17 cellular contexts compared by ENCODE assay signal in the genomic region with DNA sequence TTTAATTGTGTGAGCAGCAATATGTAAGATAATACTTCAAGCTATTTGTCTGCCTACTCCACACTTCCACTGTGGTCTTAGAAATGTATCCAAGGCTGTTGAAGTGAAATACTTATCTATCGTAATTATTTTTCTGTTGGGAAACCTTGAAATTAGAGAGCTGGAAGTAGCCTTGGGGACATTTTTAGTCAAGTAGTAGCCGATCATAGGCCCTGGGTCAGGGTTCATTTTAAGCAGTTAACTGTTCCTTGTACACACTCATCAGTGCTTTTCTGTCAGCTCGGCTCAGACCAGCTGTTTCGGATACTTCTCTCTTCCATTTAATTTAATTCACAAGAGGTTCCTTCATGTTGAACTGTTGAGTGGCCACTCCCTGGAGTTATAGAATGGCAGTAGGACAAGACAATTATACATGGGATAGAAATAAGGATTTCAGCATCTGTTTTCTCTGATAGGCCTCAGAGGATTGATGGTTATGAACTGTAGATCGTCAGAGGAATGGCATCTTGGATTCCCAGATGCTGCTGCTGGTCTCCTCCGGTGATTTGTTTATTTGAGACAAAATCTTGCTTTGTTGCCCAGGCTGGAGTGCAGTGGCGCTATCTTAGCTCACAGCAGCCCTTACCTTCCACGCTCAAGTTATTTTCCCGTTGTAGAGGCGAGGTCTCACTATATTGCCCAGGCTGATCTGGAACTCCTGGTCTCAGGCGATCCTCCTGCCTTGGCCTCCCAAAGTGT. TPM values are rescaled to one million over a fixed set of nuclear protein-coding genes. Genes with fewer than 3 reads are reported as not detected.
DNase-seq lines count a peak whose midpoint lies in the region; FAIRE-seq and TF ChIP-seq lines count a peak whose summit lies in the region.
"Had no signal": no experiment of that assay in that cellular context is flagged by ENCODE, and none has a peak within 500 bp of the region (broad histone marks: within the 10 kb centered on the region; RNA-seq: fewer than 3 reads in every experiment).

No MANE protein-coding gene starts in this region.

- H3K27ac ChIP-seq in H1 (ENCODE audit: low read depth, low read length), result no peak overlapping the region
- peak overlapping the region in 1 of 4 donors; percentile 21 for H3K27ac ChIP-seq in Peyer's patch

- H2AK5ac ChIP-seq in H1 (ENCODE audit: low read depth, low read length), result 0 out of 2 replicates have a peak overlapping the region, but pooled peaks have one; percentile 42

- no peak overlapping the region for H2BK15ac ChIP-seq in H1 (ENCODE audit: low read length)

- H3K4me2 ChIP-seq in H1 (ENCODE audit: insufficient read depth in 1 of 2, low read depth in 2 of 2, low read length in 2 of 2), result no peak overlapping the region

- BruUV-seq in Calu3 (replicated peaks; lab: Mats Ljungman, UMichigan), result no TSS peak

- no peak for TF ChIP-seq CTCF in H1 (IDR thresholded peaks at IDR 0.05; ENCODE audit: control extremely low read depth in 1 of 3, insufficient read depth in 1 of 3, low read depth in 1 of 3, low read length in 3 of 3)
- no peak for TF ChIP-seq CTCF in neural crest cell (conservative IDR thresholded peaks at IDR 0.05)
- TF ChIP-seq CTCF in Peyer's patch (IDR thresholded peaks at IDR 0.05), result no peak
- no peak for TF ChIP-seq CTCF in Calu3 (IDR thresholded peaks at IDR 0.05; ENCODE audit: unreplicated experiment)
- TF ChIP-seq CTCF in lower leg skin (IDR thresholded peaks at IDR 0.05), result no peak

- peaks cover 0 to 3% (median 1%) of the 10 kb centered on the region in 4 experiments; a peak in 3 of 7 replicates for H3K4me1 ChIP-seq in H1 (replicated peaks in 1 of 4; ENCODE audit: control insufficient read depth in 3 of 4, insufficient read depth in 4 of 4, low read length in 3 of 4)
- H3K4me1 ChIP-seq in Peyer's patch, result peaks cover 7 to 69% (median 15%) of the 10 kb centered on the region in 4 donors

- H4K5ac ChIP-seq in H1 (ENCODE audit: insufficient read length, low read depth, low read length), result no peak overlapping the region

- FAIRE-seq in H1 (lab: Jason Lieb, UNC), result no peak
- FAIRE-seq: RCC 7860 had no signal

- H3K4me3 Mint-ChIP-seq in neural crest cell (no peak overlapping the region), Calu3 (ENCODE audit: low read depth, unreplicated experiment) (no peak overlapping the region)
- H3K4me3 Mint-ChIP-seq in activated CD4-positive, alpha-beta memory T cell treated with anti-CD3 and anti-CD28 coated beads, Interleukin-2, amount 10 ng/mL, durations not matched to agents 7 days and 5 days, result no peak overlapping the region
- H3K4me3 Mint-ChIP-seq: activated naive CD4-positive, alpha-beta T cell treated with anti-CD3 and anti-CD28 coated beads, Interleukin-2, amount 10 ng/mL, durations not matched to agents 7 days and 5 days; H9 had no signal

- H3K9me3 ChIP-seq in H1 (ENCODE audit: insufficient read depth in 2 of 2, low read depth in 1 of 2, low read length in 1 of 2) (no peaks in the 10 kb centered on the region), Peyer's patch (no peaks in the 10 kb centered on the region)

- no peak overlapping the region for H2BK20ac ChIP-seq in H1 (ENCODE audit: low read length)

- H4K20me1 ChIP-seq in H1 (replicated peaks in 1 of 2; ENCODE audit: control insufficient read depth in 1 of 2, insufficient read depth in 2 of 2, low read length in 2 of 2), result peaks cover 0 to 12% of the 10 kb centered on the region in 2 experiments

- H4K8ac ChIP-seq in H1 (ENCODE audit: extremely low read depth, insufficient read depth, low read length), result no peak overlapping the region

- no peaks in the 10 kb centered on the region for H3K79me1 ChIP-seq in H1 (ENCODE audit: low read depth, low read length)

- no peak overlapping the region for H3K14ac ChIP-seq in H1 (ENCODE audit: insufficient read length)

- TF ChIP-seq RAD21 in H1 (IDR thresholded peaks at IDR 0.05 in 1 of 2, conservative IDR thresholded peaks at IDR 0.05 in 1 of 2; ENCODE audit: low read depth in 2 of 2, low read length in 2 of 2), result no peak

- no peaks in the 10 kb centered on the region for H3K36me3 ChIP-seq in H1 (ENCODE audit: control insufficient read depth in 2 of 4, insufficient read depth in 4 of 4, low read length in 3 of 4)
- no peaks in the 10 kb centered on the region for H3K36me3 ChIP-seq in Peyer's patch

- TF ChIP-seq POLR2A in H1 (IDR thresholded peaks at IDR 0.05; ENCODE audit: control extremely low read depth in 1 of 2, low read depth in 2 of 2, low read length in 2 of 2) (no peak), Peyer's patch (IDR thresholded peaks at IDR 0.05) (no peak), lower leg skin (IDR thresholded peaks at IDR 0.05) (no peak)

- H2BK12ac ChIP-seq in H1 (ENCODE audit: low read depth, low read length), result no peak overlapping the region

- no peak overlapping the region for H3K4me3 ChIP-seq in H1 (ENCODE audit: extremely low read depth in 1 of 4, insufficient read depth in 2 of 4, low read depth in 3 of 4, low read length in 4 of 4)
- no peak overlapping the region for H3K4me3 ChIP-seq in Peyer's patch
- H3K4me3 ChIP-seq in lower leg skin (ENCODE audit: low read depth, poor library complexity, severe bottlenecking), result no peak overlapping the region

- H3K27me3 Mint-ChIP-seq in neural crest cell (ENCODE audit: low read depth), result no peaks in the 10 kb centered on the region
- no peaks in the 10 kb centered on the region for H3K27me3 Mint-ChIP-seq in activated CD4-positive, alpha-beta memory T cell treated with anti-CD3 and anti-CD28 coated beads, Interleukin-2, amount 10 ng/mL, durations not matched to agents 7 days and 5 days
- H3K27me3 Mint-ChIP-seq in Calu3 (ENCODE audit: unreplicated experiment), result no peaks in the 10 kb centered on the region
- H3K27me3 Mint-ChIP-seq: activated naive CD4-positive, alpha-beta T cell treated with anti-CD3 and anti-CD28 coated beads, Interleukin-2, amount 10 ng/mL, durations not matched to agents 7 days and 5 days had no signal

- no peak overlapping the region for H3K56ac ChIP-seq in H1 (replicated peaks; ENCODE audit: insufficient read length, low read depth, low read length)

- no peak for TF ChIP-seq EP300 in H1 (IDR thresholded peaks at IDR 0.05; ENCODE audit: borderline replicate concordance in 1 of 2, low read depth in 2 of 2, low read length in 2 of 2)

- H3K9me3 Mint-ChIP-seq in neural crest cell, result no peaks in the 10 kb centered on the region
- no peaks in the 10 kb centered on the region for H3K9me3 Mint-ChIP-seq in activated CD4-positive, alpha-beta memory T cell treated with anti-CD3 and anti-CD28 coated beads, Interleukin-2, amount 10 ng/mL, durations not matched to agents 7 days and 5 days
- H3K9me3 Mint-ChIP-seq in Calu3 (ENCODE audit: low read depth, unreplicated experiment), result no peaks in the 10 kb centered on the region
- H3K9me3 Mint-ChIP-seq: activated naive CD4-positive, alpha-beta T cell treated with anti-CD3 and anti-CD28 coated beads, Interleukin-2, amount 10 ng/mL, durations not matched to agents 7 days and 5 days; H9 had no signal

- H2BK120ac ChIP-seq in H1 (replicated peaks; ENCODE audit: low read depth, low read length), result no peak overlapping the region

- H3K4ac ChIP-seq in H1 (replicated peaks; ENCODE audit: insufficient read length, low read depth, low read length), result no peak overlapping the region

- CTCF ChIA-PET in H1 (lab: Charles Lee; ENCODE audit: partially characterized antibody) (interaction anchor here (1.0 to 4.6 kb wide), 4 partner anchors 11 to 54 kb away, joined by 3 to 39 read pairs (median 4); no protein-coding TSS in a partner anchor), Calu3 (lab: Charles Lee) (interaction anchor here (0.7 kb wide), 1 partner anchor 30 kb away, joined by 6 read pairs; no protein-coding TSS in a partner anchor)
- CTCF ChIA-PET in activated CD4-positive, alpha-beta memory T cell treated with anti-CD3 and anti-CD28 coated beads, Interleukin-2, amount 10 ng/mL, durations not matched to agents 7 days and 5 days (lab: Charles Lee), result interaction anchor here (4.2 kb wide), 1 partner anchor 34 kb away, joined by 11 read pairs; no protein-coding TSS in a partner anchor

- no peak overlapping the region for H4K91ac ChIP-seq in H1 (replicated peaks; ENCODE audit: insufficient read length, low read length)

- peaks cover 51% of the 10 kb centered on the region for H3K4me1 Mint-ChIP-seq in neural crest cell
- peaks cover 47% of the 10 kb centered on the region for H3K4me1 Mint-ChIP-seq in activated CD4-positive, alpha-beta memory T cell treated with anti-CD3 and anti-CD28 coated beads, Interleukin-2, amount 10 ng/mL, durations not matched to agents 7 days and 5 days
- peaks cover 57% of the 10 kb centered on the region for H3K4me1 Mint-ChIP-seq in Calu3 (ENCODE audit: low read depth, unreplicated experiment)

- 96% methylated on average over 11 of the region's 11 CpGs; no CpG with 5 or more reads in 1 of the 2 experiments for WGBS in H1 (ENCODE audit: extremely low coverage in 1 of 2, insufficient coverage in 1 of 2, insufficient read length in 1 of 2, insufficient replicate concordance in 2 of 2, low coverage in 1 of 2, low lambda C conversion rate in 2 of 2, missing lambda C conversion rate in 1 of 2), 2 experiments
- WGBS in lower leg skin, 2 donors, result 65 to 68% methylated on average over 10 to 11 of the region's 11 CpGs

- intact Hi-C loops in Calu3 (cut with micrococcal nuclease; ENCODE audit: unreplicated experiment), result no loop called here
- intact Hi-C loops in lower leg skin (cut with DNase I; ENCODE audit: low total_unique reads), result loop anchor here (10.0 kb wide), 1 partner anchor 73 kb away; a partner anchor contains a TSS

- DNase-seq in AG20443 (ENCODE audit: low spot score), result peak; percentile 34
- DNase-seq in NCI-H187 treated with DMSO at 0.1 percent for 48 hours (lab: John Stamatoyannopoulos, UW), result peak; percentile 42
- no peak for DNase-seq in H1 (ENCODE audit: low read depth in 1 of 2, low spot score in 2 of 2)
- no peak for DNase-seq in neural crest cell (ENCODE audit: low read depth, low spot score)
- DNase-seq in Peyer's patch, result no peak
- no peak for DNase-seq in activated CD4-positive, alpha-beta memory T cell treated with anti-CD3 and anti-CD28 coated beads, Interleukin-2, amount 10 ng/mL, durations not matched to agents 7 days and 5 days
- no peak for DNase-seq in Calu3
- DNase-seq in lower leg skin (ENCODE audit: low spot score in 2 of 2), result no peak
- DNase-seq: activated CD8-positive, alpha-beta memory T cell treated with anti-CD3 and anti-CD28 coated beads for 24 hours; activated naive CD4-positive, alpha-beta T cell treated with anti-CD3 and anti-CD28 coated beads, Interleukin-2, amount 10 ng/mL, durations not matched to agents 7 days and 5 days; cerebellar nuclear complex; GF-D8; H9; hypothalamus; NCI-H510A treated with DMSO at 0.1 percent for 48 hours; T-helper 9 cell had no signal

- no peak overlapping the region for H3K18ac ChIP-seq in H1 (ENCODE audit: extremely low read depth, low read length)

- H3K27ac Mint-ChIP-seq in neural crest cell (ENCODE audit: unreplicated experiment) (peak overlapping the region; percentile 2), Calu3 (ENCODE audit: unreplicated experiment) (no peak overlapping the region)
- H3K27ac Mint-ChIP-seq in activated CD4-positive, alpha-beta memory T cell treated with anti-CD3 and anti-CD28 coated beads, Interleukin-2, amount 10 ng/mL, durations not matched to agents 7 days and 5 days, result no peak overlapping the region
- H3K27ac Mint-ChIP-seq: activated naive CD4-positive, alpha-beta T cell treated with anti-CD3 and anti-CD28 coated beads, Interleukin-2, amount 10 ng/mL, durations not matched to agents 7 days and 5 days had no signal

- no peak overlapping the region for H3K9ac ChIP-seq in H1 (replicated peaks in 1 of 4; ENCODE audit: extremely low read depth in 1 of 4, low read depth in 3 of 4, low read length in 3 of 4)

- no peak overlapping the region for H3K23ac ChIP-seq in H1 (ENCODE audit: insufficient read length)

- H3K23me2 ChIP-seq in H1 (ENCODE audit: low read depth, low read length), result no peaks in the 10 kb centered on the region

- H3K36me3 Mint-ChIP-seq in neural crest cell (ENCODE audit: low read depth) (no peaks in the 10 kb centered on the region), Calu3 (ENCODE audit: insufficient read depth, unreplicated experiment) (peaks cover 6% of the 10 kb centered on the region)
- H3K36me3 Mint-ChIP-seq in activated CD4-positive, alpha-beta memory T cell treated with anti-CD3 and anti-CD28 coated beads, Interleukin-2, amount 10 ng/mL, durations not matched to agents 7 days and 5 days (ENCODE audit: low read depth), result peaks cover 6% of the 10 kb centered on the region

- POLR2A ChIA-PET in H1 (lab: Charles Lee; ENCODE audit: partially characterized antibody), result interaction anchor here (0.9 kb wide), 1 partner anchor 16 kb away, joined by 3 read pairs; no protein-coding TSS in a partner anchor
- POLR2A ChIA-PET in activated CD4-positive, alpha-beta memory T cell treated with anti-CD3 and anti-CD28 coated beads, Interleukin-2, amount 10 ng/mL, durations not matched to agents 7 days and 5 days (lab: Charles Lee), result interaction anchor here (3.6 kb wide), 1 partner anchor 15 kb away, joined by 18 read pairs; no protein-coding TSS in a partner anchor

- peaks cover 0 to 2% (median 0%) of the 10 kb centered on the region in 4 experiments; a peak in 2 of 7 replicates for H3K27me3 ChIP-seq in H1 (replicated peaks in 1 of 4; ENCODE audit: control insufficient read depth in 3 of 4, extremely low read depth in 1 of 4, insufficient read depth in 3 of 4, low read length in 3 of 4)
- H3K27me3 ChIP-seq in Peyer's patch, result no peaks in the 10 kb centered on the region

- H2AFZ ChIP-seq in H1 (ENCODE audit: low read length), result no peak overlapping the region

- no peak overlapping the region for H2BK5ac ChIP-seq in H1 (ENCODE audit: low read depth, low read length)

- H3K79me2 ChIP-seq in H1 (ENCODE audit: control insufficient read depth in 1 of 2, insufficient read depth in 2 of 2, low read length in 2 of 2), result peaks cover 0 to 36% of the 10 kb centered on the region in 2 experiments; a peak in 2 of 4 replicates

RNA-seq across cellular contexts. Expression of a gene that starts 17.2 kb away (rescaled TPM):
- 10.8 and 15.5 TPM in 2 replicates for total RNA-seq in H1 (2021; fragmentation: NEBNext Ultra II Directional; extraction: Animal tissue kit (Norgen Biotek cat#: 25700))
- polyA plus RNA-seq in H1 (2011; rRNA removed), result 10.0 and 16.2 TPM in 2 replicates
- polyA plus RNA-seq in H1 (2011; cell fraction: cytosol; rRNA removed), result 6.9 TPM
- 16.9 TPM for polyA plus RNA-seq in H1 (2011; cell fraction: nucleus; rRNA removed)
- 17.5 to 23.1 TPM (median 18.6 TPM) in 4 replicates for polyA plus RNA-seq in H1 (2012, experiment 1 of 2)
- polyA plus RNA-seq in H1 (2012, experiment 2 of 2), result 4.9 TPM
- 7.8 TPM for polyA plus RNA-seq in H1 (2013, experiment 1 of 2)
- polyA plus RNA-seq in H1 (2013, experiment 2 of 2), result 6.8 TPM
- 12.4 and 29.6 TPM in 2 replicates for polyA minus RNA-seq in H1 (2011; rRNA and poly(A)+ RNA removed)
- polyA minus RNA-seq in H1 (2011; cell fraction: cytosol; rRNA and poly(A)+ RNA removed), result 15.0 TPM
- 33.1 TPM for polyA minus RNA-seq in H1 (2011; cell fraction: nucleus; rRNA and poly(A)+ RNA removed)
- total RNA-seq in neural crest cell, result 80.0 and 85.7 TPM in 2 replicates
- total RNA-seq in Peyer's patch, result 10 to 100 TPM; 67.8 to 86.1 (median 76.9) TPM
- 10 to 100 TPM; 67.9 to 68.7 TPM for total RNA-seq in activated CD4-positive, alpha-beta memory T cell treated with anti-CD3 and anti-CD28 coated beads, Interleukin-2, amount 10 ng/mL, durations not matched to agents 7 days and 5 days
- total RNA-seq in Calu3 (2022), result 70.7 and 80.8 TPM in 2 replicates
- 10 to 100 TPM; 43.9 to 66.5 (median 55.0) TPM for total RNA-seq in lower leg skin

Comparison
In these comparisons a context has a peak if more than half of its experiments do, and no peak if none do; other contexts are left out.
1. DNase-seq: peak in AG20443 (single experiment) and NCI-H187 treated with DMSO at 0.1 percent for 48 hours (single experiment); none in H1 (0 of 2), neural crest cell (single experiment), Peyer's patch (0 of 3), activated CD4-positive, alpha-beta memory T cell treated with anti-CD3 and anti-CD28 coated beads, Interleukin-2, amount 10 ng/mL, durations not matched to agents 7 days and 5 days (single experiment), Calu3 (single experiment) and lower leg skin (0 of 2).